Comparison of ENCODE assay signal across 1 cellular context in genomic region chr7:149615690-149616270, GRCh38.
TF ChIP-seq lines count a peak whose summit lies in the region.

No MANE protein-coding gene starts in this region.

TF ChIP-seq in A549, 52 proteins besides CTCF, POLR2A, EP300 and RAD21:
- no peak for TF ChIP-seq CHD2 (IDR thresholded peaks at IDR 0.05; ENCODE audit: low read length, partially characterized antibody)
- no peak for TF ChIP-seq FOSL2 (IDR thresholded peaks at IDR 0.05)
- no peak for TF ChIP-seq FOSL2 (CRISPR knock-in tag; IDR thresholded peaks at IDR 0.05)
- TF ChIP-seq, protein P1, sequence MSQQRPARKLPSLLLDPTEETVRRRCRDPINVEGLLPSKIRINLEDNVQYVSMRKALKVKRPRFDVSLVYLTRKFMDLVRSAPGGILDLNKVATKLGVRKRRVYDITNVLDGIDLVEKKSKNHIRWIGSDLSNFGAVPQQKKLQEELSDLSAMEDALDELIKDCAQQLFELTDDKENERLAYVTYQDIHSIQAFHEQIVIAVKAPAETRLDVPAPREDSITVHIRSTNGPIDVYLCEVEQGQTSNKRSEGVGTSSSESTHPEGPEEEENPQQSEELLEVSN (IDR thresholded peaks at IDR 0.05; ENCODE audit: borderline replicate concordance, low read depth): no peak
- no peak for TF ChIP-seq ZFP36 (IDR thresholded peaks at IDR 0.05; ENCODE audit: borderline replicate concordance, partially characterized antibody)
- TF ChIP-seq USF2 (IDR thresholded peaks at IDR 0.05): no peak
- TF ChIP-seq JUN (IDR thresholded peaks at IDR 0.05): no peak
- TF ChIP-seq ZSCAN20 (CRISPR knock-in tag; IDR thresholded peaks at IDR 0.05): no peak
- TF ChIP-seq RARB (CRISPR knock-in tag; IDR thresholded peaks at IDR 0.05): no peak
- no peak for TF ChIP-seq TFCP2L1 (CRISPR knock-in tag; IDR thresholded peaks at IDR 0.05)
- TF ChIP-seq, protein P2, sequence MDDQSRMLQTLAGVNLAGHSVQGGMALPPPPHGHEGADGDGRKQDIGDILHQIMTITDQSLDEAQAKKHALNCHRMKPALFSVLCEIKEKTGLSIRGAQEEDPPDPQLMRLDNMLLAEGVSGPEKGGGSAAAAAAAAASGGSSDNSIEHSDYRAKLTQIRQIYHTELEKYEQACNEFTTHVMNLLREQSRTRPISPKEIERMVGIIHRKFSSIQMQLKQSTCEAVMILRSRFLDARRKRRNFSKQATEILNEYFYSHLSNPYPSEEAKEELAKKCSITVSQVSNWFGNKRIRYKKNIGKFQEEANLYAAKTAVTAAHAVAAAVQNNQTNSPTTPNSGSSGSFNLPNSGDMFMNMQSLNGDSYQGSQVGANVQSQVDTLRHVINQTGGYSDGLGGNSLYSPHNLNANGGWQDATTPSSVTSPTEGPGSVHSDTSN (IDR thresholded peaks at IDR 0.05): no peak
- TF ChIP-seq, protein P3, sequence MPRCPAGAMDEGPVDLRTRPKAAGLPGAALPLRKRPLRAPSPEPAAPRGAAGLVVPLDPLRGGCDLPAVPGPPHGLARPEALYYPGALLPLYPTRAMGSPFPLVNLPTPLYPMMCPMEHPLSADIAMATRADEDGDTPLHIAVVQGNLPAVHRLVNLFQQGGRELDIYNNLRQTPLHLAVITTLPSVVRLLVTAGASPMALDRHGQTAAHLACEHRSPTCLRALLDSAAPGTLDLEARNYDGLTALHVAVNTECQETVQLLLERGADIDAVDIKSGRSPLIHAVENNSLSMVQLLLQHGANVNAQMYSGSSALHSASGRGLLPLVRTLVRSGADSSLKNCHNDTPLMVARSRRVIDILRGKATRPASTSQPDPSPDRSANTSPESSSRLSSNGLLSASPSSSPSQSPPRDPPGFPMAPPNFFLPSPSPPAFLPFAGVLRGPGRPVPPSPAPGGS (IDR thresholded peaks at IDR 0.05): no peak
- TF ChIP-seq SREBF2 (IDR thresholded peaks at IDR 0.05): no peak
- TF ChIP-seq, protein P4, sequence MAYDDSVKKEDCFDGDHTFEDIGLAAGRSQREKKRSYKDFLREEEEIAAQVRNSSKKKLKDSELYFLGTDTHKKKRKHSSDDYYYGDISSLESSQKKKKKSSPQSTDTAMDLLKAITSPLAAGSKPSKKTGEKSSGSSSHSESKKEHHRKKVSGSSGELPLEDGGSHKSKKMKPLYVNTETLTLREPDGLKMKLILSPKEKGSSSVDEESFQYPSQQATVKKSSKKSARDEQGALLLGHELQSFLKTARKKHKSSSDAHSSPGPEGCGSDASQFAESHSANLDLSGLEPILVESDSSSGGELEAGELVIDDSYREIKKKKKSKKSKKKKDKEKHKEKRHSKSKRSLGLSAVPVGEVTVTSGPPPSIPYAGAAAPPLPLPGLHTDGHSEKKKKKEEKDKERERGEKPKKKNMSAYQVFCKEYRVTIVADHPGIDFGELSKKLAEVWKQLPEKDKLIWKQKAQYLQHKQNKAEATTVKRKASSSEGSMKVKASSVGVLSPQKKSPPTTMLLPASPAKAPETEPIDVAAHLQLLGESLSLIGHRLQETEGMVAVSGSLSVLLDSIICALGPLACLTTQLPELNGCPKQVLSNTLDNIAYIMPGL (CRISPR knock-in tag; IDR thresholded peaks at IDR 0.05; ENCODE audit: borderline replicate concordance): no peak
